Comparison of ENCODE assay signal across 8 cellular contexts in the genomic region with DNA sequence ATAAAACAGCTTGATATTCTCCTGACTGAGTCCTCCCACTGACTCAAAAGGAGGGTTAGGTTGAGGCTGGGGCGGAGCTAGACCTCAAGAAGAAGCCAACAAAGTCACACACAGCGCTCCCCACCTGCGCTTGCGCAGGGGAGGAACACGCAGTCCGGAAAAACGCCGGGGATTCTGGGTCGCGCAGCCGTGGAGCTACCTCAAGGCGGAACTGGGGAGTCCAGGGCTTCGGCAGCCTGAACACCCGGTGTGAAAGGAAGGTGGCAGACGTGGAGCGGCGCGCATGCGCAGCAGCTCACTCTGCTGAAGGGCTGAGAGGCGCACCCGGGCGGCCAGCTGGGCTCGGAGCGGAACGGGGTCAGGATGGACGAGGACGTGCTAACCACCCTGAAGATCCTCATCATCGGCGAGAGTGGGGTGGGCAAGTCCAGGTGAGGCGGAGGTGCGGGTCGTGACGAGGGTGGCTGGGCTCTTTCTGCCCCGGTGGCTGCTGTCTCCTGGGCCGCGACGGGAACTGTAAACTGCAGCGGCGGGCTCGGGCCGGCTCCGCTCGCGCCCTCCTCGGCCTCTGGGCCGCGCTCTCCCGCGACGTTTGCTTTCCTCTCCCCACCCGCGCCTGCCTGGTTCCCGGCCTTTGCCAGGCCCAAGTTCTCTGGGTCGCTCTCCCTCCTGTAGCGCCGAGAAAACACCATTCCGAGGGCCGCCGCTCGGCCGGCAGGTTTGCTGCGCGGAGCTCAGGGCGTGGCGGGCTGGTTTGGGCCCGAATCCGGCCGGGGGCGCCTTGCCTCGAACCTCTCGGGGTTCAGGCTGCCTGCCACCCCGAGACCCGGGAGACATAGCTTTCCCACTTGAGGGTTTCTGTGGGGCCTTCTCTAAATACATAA. TPM values are rescaled to one million over a fixed set of nuclear protein-coding genes. Genes with fewer than 3 reads are reported as not detected.
DNase-seq lines count a peak whose midpoint lies in the region; ATAC-seq and TF ChIP-seq lines count a peak whose summit lies in the region.

RAB18 (plus strand) TSS at position 298 of the 884 bp plus-strand sequence; CDS start at position 364, 66 bp downstream.

- no peaks in the 10 kb centered on the region for H3K27me3 ChIP-seq in CD8-positive, alpha-beta memory T cell (ENCODE audit: insufficient read depth, low read length, poor library complexity, severe bottlenecking)
- no peaks in the 10 kb centered on the region for H3K27me3 ChIP-seq in lower lobe of right lung (ENCODE audit: low read depth)

- H3K27ac ChIP-seq in CD8-positive, alpha-beta memory T cell (ENCODE audit: low read depth, low read length) = peak within 1 kb of the TSS; percentile 90
- H3K27ac ChIP-seq in lower lobe of right lung = peak within 1 kb of the TSS; percentile 93

- peaks cover 0 to 2% (median 0%) of the 10 kb centered on the region in 5 donors for H3K9me3 Mint-ChIP-seq in CD8-positive, alpha-beta memory T cell

- peaks cover 0 to 7% of the 10 kb centered on the region in 2 donors for H3K27me3 Mint-ChIP-seq in CD8-positive, alpha-beta memory T cell

- POLR2A ChIA-PET in CD8-positive, alpha-beta memory T cell (lab: Charles Lee) = interaction anchor here (0.5 to 1.6 kb wide), 13 partner anchors 10 to 1029 kb away, joined by 3 to 12 read pairs (median 4); partner anchors contain the start of genes ACBD5, MASTL, WAC and YME1L1

- H3K9me3 ChIP-seq in CD8-positive, alpha-beta memory T cell (ENCODE audit: low read length) = no peaks in the 10 kb centered on the region
- H3K9me3 ChIP-seq in lower lobe of right lung = no peaks in the 10 kb centered on the region

- no peaks in the 10 kb centered on the region for H3K36me3 ChIP-seq in CD8-positive, alpha-beta memory T cell (ENCODE audit: insufficient read depth, low read length)
- H3K36me3 ChIP-seq in lower lobe of right lung = no peaks in the 10 kb centered on the region

- peak; percentile 97 to 100 (median 98) for DNase-seq in CD8-positive, alpha-beta memory T cell
- peak; percentile 65 for DNase-seq in HS-5 (ENCODE audit: low read depth)
- DNase-seq in NK-92 (lab: John Stamatoyannopoulos, UW; ENCODE audit: unreplicated experiment) = peak; percentile 96
- peak; percentile 96 to 98 for DNase-seq in activated CD8-positive, alpha-beta memory T cell treated with anti-CD3 and anti-CD28 coated beads for 1 hour (ENCODE audit: extremely low read depth in 1 of 2, low read depth in 1 of 2)
- DNase-seq in effector CD4-positive, alpha-beta T cell = peak; percentile 98
- DNase-seq in lower lobe of right lung = peak; percentile 99
- peak; percentile 95 to 98 (median 98) for DNase-seq in stimulated activated CD4-positive, alpha-beta T cell treated with anti-CD3 and anti-CD28 coated beads, TNF-alpha, amount 100 ng/mL, for 24 hours (ENCODE audit: low read depth in 3 of 3)

- peaks cover 48 to 58% (median 57%) of the 10 kb centered on the region in 3 donors for H3K4me1 Mint-ChIP-seq in CD8-positive, alpha-beta memory T cell

- intact Hi-C loops in lower lobe of right lung (cut with DNase I) = no loop called here

- peak within 1 kb of the TSS; percentile 97 to 99 (median 99) for H3K27ac Mint-ChIP-seq in CD8-positive, alpha-beta memory T cell

- H3K36me3 Mint-ChIP-seq in CD8-positive, alpha-beta memory T cell = peaks cover 0 to 33% (median 0%) of the 10 kb centered on the region in 3 donors

- H3K4me1 ChIP-seq in CD8-positive, alpha-beta memory T cell (ENCODE audit: insufficient read depth, low read length) = peaks cover 37% of the 10 kb centered on the region
- H3K4me1 ChIP-seq in lower lobe of right lung = peaks cover 27% of the 10 kb centered on the region

- CTCF ChIA-PET in CD8-positive, alpha-beta memory T cell (lab: Charles Lee) = interaction anchor here (1.4 to 2.5 kb wide), 7 partner anchors 11 to 1028 kb away, joined by 3 to 12 read pairs (median 4); partner anchors contain the start of gene WAC

- no peak for TF ChIP-seq CTCF in lower lobe of right lung (IDR thresholded peaks at IDR 0.05)

- peak; percentile 97 for ATAC-seq in GM19468 (IDR thresholded peaks at IDR 0.05; ENCODE audit: extremely low read depth, unreplicated experiment)
- ATAC-seq in lower lobe of right lung = peak; percentile 98 to 99

- H3K4me3 Mint-ChIP-seq in CD8-positive, alpha-beta memory T cell = peak within 1 kb of the TSS; percentile 95 to 100 (median 99)

- H3K4me3 ChIP-seq in CD8-positive, alpha-beta memory T cell (ENCODE audit: low read length) = peak within 1 kb of the TSS; percentile 66
- H3K4me3 ChIP-seq in lower lobe of right lung = peak within 1 kb of the TSS; percentile 86

RNA-seq across cellular contexts. Expression of gene RAB18, which starts in this region (rescaled TPM):
- total RNA-seq in CD8-positive, alpha-beta memory T cell = 10 to 100 TPM; 68.2 to 71.1 TPM
- 123 TPM for polyA plus RNA-seq in CD8-positive, alpha-beta memory T cell
- 97.2 TPM for total RNA-seq in lower lobe of right lung

Comparison
In these comparisons a context has a peak if more than half of its experiments do, and no peak if none do; other contexts are left out.
1. Peak in every context shown above with its lines: DNase-seq, ATAC-seq, H3K4me3 ChIP-seq and H3K27ac ChIP-seq.